ENCODE assay signal across 1 cellular context in the genomic region with DNA sequence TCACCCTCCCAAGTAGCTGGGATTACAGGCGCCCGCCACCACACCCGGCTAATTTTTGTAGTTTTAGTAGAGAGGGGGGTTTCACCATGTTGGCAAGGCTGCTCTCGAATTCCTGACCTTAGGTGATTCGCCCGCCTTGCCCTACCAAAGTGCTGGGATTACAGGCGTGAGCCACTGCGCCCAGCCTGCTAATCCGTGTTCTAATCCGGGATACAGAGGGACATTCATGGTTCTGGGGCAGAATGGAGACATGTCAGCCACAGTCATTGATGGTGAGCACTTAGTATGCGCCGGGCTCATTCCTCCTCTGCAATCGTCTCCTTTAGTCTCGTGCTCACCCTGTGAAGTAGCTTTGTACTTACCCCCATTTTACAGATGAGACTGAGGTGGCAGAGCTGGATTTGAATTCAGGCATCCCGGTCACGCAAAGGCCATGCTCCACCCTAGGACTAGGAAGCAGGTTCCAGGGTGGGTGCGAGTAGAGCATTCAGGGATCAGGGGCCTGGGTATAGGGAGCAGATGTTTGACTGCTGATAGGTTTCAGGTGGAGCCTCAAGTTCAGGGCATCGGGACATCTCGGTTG.
TF ChIP-seq lines count a peak whose summit lies in the region.

No MANE protein-coding gene starts in this region.

TF ChIP-seq in K562, 482 proteins besides CTCF, POLR2A, EP300 and RAD21:
- 0 out of 2 replicates have a peak, but pooled peaks have one; percentile 20 for TF ChIP-seq ADNP (tag; IDR thresholded peaks at IDR 0.05)
- no peak for TF ChIP-seq NR3C1 (CRISPR knock-in tag; IDR thresholded peaks at IDR 0.05)
- TF ChIP-seq CREB1 (IDR thresholded peaks at IDR 0.05) = no peak
- no peak for TF ChIP-seq CREB1 (CRISPR knock-in tag; IDR thresholded peaks at IDR 0.05)
- TF ChIP-seq CBX2 (IDR thresholded peaks at IDR 0.05; ENCODE audit: insufficient read depth, low read length, poor library complexity, severe bottlenecking) = no peak
- no peak for TF ChIP-seq ZNF431 (CRISPR knock-in tag; IDR thresholded peaks at IDR 0.05)
- TF ChIP-seq RBM25 (IDR thresholded peaks at IDR 0.05; ENCODE audit: low read depth, low read length, severe bottlenecking) = peak; percentile 38
- no peak for TF ChIP-seq ZNF274 (IDR thresholded peaks at IDR 0.05; ENCODE audit: borderline replicate concordance, low read depth, low read length)
- TF ChIP-seq ZNF395 (CRISPR knock-in tag; IDR thresholded peaks at IDR 0.05) = no peak
- TF ChIP-seq PHF20 (IDR thresholded peaks at IDR 0.05; ENCODE audit: partially characterized antibody) = no peak
- peak; percentile 43; the same call in 1 of the 2 replicates for TF ChIP-seq BCOR (IDR thresholded peaks at IDR 0.05)
- 0 out of 4 replicates have a peak, but pooled peaks of 1 of the 2 experiments have one; percentile 21 for TF ChIP-seq KDM1A (IDR thresholded peaks at IDR 0.05)
